17 cellular contexts compared by ENCODE assay signal in genomic region chr5:158119852-158120708, GRCh38.
A peak's percentile ranks its signal among the peaks of the same experiment; 100 is the strongest.
DNase-seq lines count a peak whose midpoint lies in the region; ATAC-seq and TF ChIP-seq lines count a peak whose summit lies in the region.
"Had no signal": no experiment of that assay in that cellular context is flagged by ENCODE, and none has a peak within 500 bp of the region (broad histone marks: within the 10 kb centered on the region; RNA-seq: fewer than 3 reads in every experiment).

No MANE protein-coding gene starts in this region.

- peak overlapping the region; percentile 4; the same call in 1 of the 2 replicates for H3K4me3 ChIP-seq in SK-N-MC
- no peak overlapping the region for H3K4me3 ChIP-seq in foreskin fibroblast (ENCODE audit: low read depth in 1 of 2, low read length in 2 of 2)
- H3K4me3 ChIP-seq: spleen, thoracic aorta had no signal

- no peaks in the 10 kb centered on the region for H3K9me3 ChIP-seq in SK-N-MC (ENCODE audit: low read depth, low read length)
- H3K9me3 ChIP-seq: spleen, thoracic aorta had no signal

- no peak for TF ChIP-seq CTCF in foreskin fibroblast (IDR thresholded peaks at IDR 0.05; ENCODE audit: low read depth, low read length)

- H3K36me3 ChIP-seq in SK-N-MC (ENCODE audit: insufficient read depth, low read length) = no peaks in the 10 kb centered on the region
- H3K36me3 ChIP-seq: spleen, thoracic aorta had no signal

- no peak overlapping the region for H3K9ac ChIP-seq in SK-N-MC (ENCODE audit: insufficient read length)

- peak; percentile 28 for DNase-seq in DMS 273 (lab: John Stamatoyannopoulos, UW; ENCODE audit: unreplicated experiment)
- no peak for DNase-seq in DMS 273 treated with DMSO at 0.1 percent for 48 hours (lab: John Stamatoyannopoulos, UW)
- peak; percentile 14 for DNase-seq in SK-N-MC (ENCODE audit: low read depth, low spot score)
- DNase-seq in foreskin fibroblast = peak; percentile 32 to 74
- DNase-seq in DMS114 treated with DMSO at 0.1 percent for 48 hours (lab: John Stamatoyannopoulos, UW; ENCODE audit: unreplicated experiment) = no peak
- no peak for DNase-seq in stimulated activated CD4-positive, alpha-beta T cell treated with anti-CD3 and anti-CD28 coated beads, Interleukin-4, amount 100 ng/mL, for 1 hour
- DNase-seq: activated naive CD8-positive, alpha-beta T cell treated with anti-CD3 and anti-CD28 coated beads, Interleukin-2, amount 50 U/mL, for 24 hours; activated T-cell treated with anti-CD3 and anti-CD28 coated beads for 4 hours; DMS53; natural killer cell; NCI-H187; spleen had no signal

- no peak for ATAC-seq in HG02610 (IDR thresholded peaks at IDR 0.05; ENCODE audit: unreplicated experiment)
- ATAC-seq in GM18520 (IDR thresholded peaks at IDR 0.05; ENCODE audit: unreplicated experiment) = no peak
- ATAC-seq: activated CD4-positive, CD25-positive, alpha-beta regulatory T cell treated with anti-CD3 and anti-CD28 coated beads, Interleukin-2, amount 50 U/mL, for 24 hours; activated naive CD8-positive, alpha-beta T cell treated with anti-CD3 and anti-CD28 coated beads, Interleukin-2, amount 50 U/mL, for 24 hours; natural killer cell had no signal

- no peak overlapping the region for H3K27ac ChIP-seq in SK-N-MC
- H3K27ac ChIP-seq: 22Rv1, spleen, thoracic aorta had no signal

Comparison
In these comparisons a context has a peak if more than half of its experiments do, and no peak if none do; other contexts are left out.
1. DNase-seq: peak in DMS 273 (single experiment), SK-N-MC (single experiment) and foreskin fibroblast (2 of 2); none in DMS 273 treated with DMSO at 0.1 percent for 48 hours (single experiment), DMS114 treated with DMSO at 0.1 percent for 48 hours (single experiment) and stimulated activated CD4-positive, alpha-beta T cell treated with anti-CD3 and anti-CD28 coated beads, Interleukin-4, amount 100 ng/mL, for 1 hour (single experiment).